In the genomic region with DNA sequence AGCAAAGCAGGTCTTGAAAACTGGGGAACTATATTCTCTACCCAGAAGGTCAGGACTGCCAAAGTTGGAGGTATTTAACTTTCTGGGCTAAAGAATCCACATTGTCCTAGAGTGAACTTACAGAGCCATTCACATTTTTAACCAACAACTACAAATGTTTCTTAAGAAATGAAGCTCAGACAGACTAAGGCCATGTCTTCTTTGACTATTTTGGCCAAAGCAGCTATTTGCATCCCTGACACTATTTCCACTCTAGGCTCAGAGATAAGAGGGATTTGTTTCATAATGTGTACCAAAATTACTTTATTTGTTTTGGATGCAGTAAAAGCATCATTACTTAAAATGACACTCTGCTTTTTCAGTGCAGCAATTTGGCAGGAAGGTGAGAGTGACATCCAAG, we compare ENCODE assay signal across 15 cellular contexts. TPM values are rescaled to one million over a fixed set of nuclear protein-coding genes. Genes with fewer than 3 reads are reported as not detected.
A peak's percentile ranks its signal among the peaks of the same experiment; 100 is the strongest.
DNase-seq lines count a peak whose midpoint lies in the region; ATAC-seq and TF ChIP-seq lines count a peak whose summit lies in the region.
"Had no signal": no experiment of that assay in that cellular context is flagged by ENCODE, and none has a peak within 500 bp of the region (broad histone marks: within the 10 kb centered on the region; RNA-seq: fewer than 3 reads in every experiment).

No MANE protein-coding gene starts in this region.

- no peaks in the 10 kb centered on the region for H3K36me3 Mint-ChIP-seq in CD8-positive, alpha-beta T cell
- H3K36me3 Mint-ChIP-seq: CD8-positive, alpha-beta memory T cell had no signal

- peak overlapping the region; percentile 16 to 46 for H3K27ac ChIP-seq in thoracic aorta
- no peak overlapping the region for H3K27ac ChIP-seq in CD8-positive, alpha-beta T cell (ENCODE audit: low read depth, low read length)
- H3K27ac ChIP-seq: 22Rv1, GM23248 had no signal

- no peaks in the 10 kb centered on the region for H3K36me3 ChIP-seq in thoracic aorta
- no peaks in the 10 kb centered on the region for H3K36me3 ChIP-seq in CD8-positive, alpha-beta T cell (ENCODE audit: insufficient read depth, low read length)

- DNase-seq in Right ventricle myocardium inferior (ENCODE audit: missing footprints) (no peak), cardiac septum (ENCODE audit: low spot score) (no peak), fibroblast of the aortic adventitia (ENCODE audit: low read depth) (peak; percentile 65), left ventricle myocardium superior (no peak), thoracic aorta (ENCODE audit: low spot score) (no peak), RPMI8226 (no peak), NCI-H774 (lab: John Stamatoyannopoulos, UW) (no peak)
- DNase-seq in CD8-positive, alpha-beta T cell = no peak
- DNase-seq: Caco-2; CD8-positive, alpha-beta memory T cell; GM23248; H7 had no signal

- CTCF ChIA-PET in CD8-positive, alpha-beta T cell (lab: Charles Lee) = no interaction called here

- no peak for TF ChIP-seq CTCF in fibroblast of the aortic adventitia (IDR thresholded peaks at IDR 0.05; ENCODE audit: insufficient read depth, low read length)
- no peak for TF ChIP-seq CTCF in thoracic aorta (IDR thresholded peaks at IDR 0.05)
- TF ChIP-seq CTCF in CD8-positive, alpha-beta T cell (IDR thresholded peaks at IDR 0.05) = no peak

- H3K9me3 ChIP-seq in thoracic aorta = no peaks in the 10 kb centered on the region
- no peaks in the 10 kb centered on the region for H3K9me3 ChIP-seq in CD8-positive, alpha-beta T cell (ENCODE audit: low read length)
- H3K9me3 ChIP-seq: Caco-2 had no signal

- no peak overlapping the region for H3K4me3 Mint-ChIP-seq in CD8-positive, alpha-beta T cell
- H3K4me3 Mint-ChIP-seq: CD14-positive monocyte; CD8-positive, alpha-beta memory T cell had no signal

- H3K27me3 Mint-ChIP-seq in CD8-positive, alpha-beta T cell (ENCODE audit: low read depth) = no peaks in the 10 kb centered on the region

- POLR2A ChIA-PET in CD8-positive, alpha-beta T cell (lab: Charles Lee) = no interaction called here

- intact Hi-C loops in Right ventricle myocardium inferior (cut with DNase I) = no loop called here
- intact Hi-C loops in cardiac septum (cut with DNase I) = no loop called here
- intact Hi-C loops in left ventricle myocardium superior (cut with micrococcal nuclease) = no loop called here
- intact Hi-C loops in CD8-positive, alpha-beta T cell (cut with DNase I, micrococcal nuclease) = no loop called here

- H3K27me3 ChIP-seq in thoracic aorta (replicated peaks; ENCODE audit: insufficient read depth) = no peaks in the 10 kb centered on the region
- no peaks in the 10 kb centered on the region for H3K27me3 ChIP-seq in CD8-positive, alpha-beta T cell (ENCODE audit: insufficient read depth, low read length)

- no peaks in the 10 kb centered on the region for H3K4me1 Mint-ChIP-seq in CD8-positive, alpha-beta T cell (ENCODE audit: low read depth)
- H3K4me1 Mint-ChIP-seq: CD8-positive, alpha-beta memory T cell had no signal

- peaks cover 1% of the 10 kb centered on the region for H3K9me3 Mint-ChIP-seq in CD8-positive, alpha-beta T cell

- peaks cover 39 to 97% of the 10 kb centered on the region in 2 donors for H3K4me1 ChIP-seq in thoracic aorta (ENCODE audit: control insufficient read depth in 1 of 2, low read depth in 2 of 2)
- H3K4me1 ChIP-seq in CD8-positive, alpha-beta T cell (ENCODE audit: insufficient read depth, low read length) = no peaks in the 10 kb centered on the region
- H3K4me1 ChIP-seq: Caco-2 had no signal

- ATAC-seq in Right ventricle myocardium inferior (peak; percentile 77), left ventricle myocardium superior (peak; percentile 79), thoracic aorta (ENCODE audit: insufficient number of reproducible peaks, low FRiP score, low read depth) (no peak)
- ATAC-seq in CD8-positive, alpha-beta T cell = no peak

- no peak overlapping the region for H3K27ac Mint-ChIP-seq in CD8-positive, alpha-beta T cell
- H3K27ac Mint-ChIP-seq: CD8-positive, alpha-beta memory T cell had no signal

- no peak overlapping the region for H3K4me3 ChIP-seq in fibroblast of the aortic adventitia (ENCODE audit: low read depth, low read length)
- H3K4me3 ChIP-seq in thoracic aorta = no peak overlapping the region
- no peak overlapping the region for H3K4me3 ChIP-seq in CD8-positive, alpha-beta T cell (ENCODE audit: low read depth, low read length)
- H3K4me3 ChIP-seq: GM23248 had no signal

RNA-seq across cellular contexts. Expression of gene PID1, which starts 18.1 kb away (rescaled TPM):
- total RNA-seq in Right ventricle myocardium inferior (8.4 TPM), cardiac septum (4.3 TPM), fibroblast of the aortic adventitia (ENCODE audit: low replicate concordance) (0.57 and 13.0 TPM in 2 replicates), left ventricle myocardium superior (8.0 TPM), thoracic aorta (100 to 1,000 TPM in 1 of 2 donors, 10 to 100 TPM in 1; 66.2 to 109 TPM)
- not detected for total RNA-seq in CD8-positive, alpha-beta T cell
- total RNA-seq: CD8-positive, alpha-beta memory T cell; HT-29 had no signal

Comparison
In these comparisons a context has a peak if more than half of its experiments do, and no peak if none do; other contexts are left out.
1. ATAC-seq: peak in Right ventricle myocardium inferior (single experiment) and left ventricle myocardium superior (single experiment); none in thoracic aorta (single experiment) and CD8-positive, alpha-beta T cell (single experiment).